Comparison of ENCODE assay signal across 12 cellular contexts in genomic region chr1:23865543-23865930, GRCh38. TPM values are rescaled to one million over a fixed set of nuclear protein-coding genes. Genes with fewer than 3 reads are reported as not detected.
A peak's percentile ranks its signal among the peaks of the same experiment; 100 is the strongest.
DNase-seq lines count a peak whose midpoint lies in the region; ATAC-seq and TF ChIP-seq lines count a peak whose summit lies in the region.
"Had no signal": no experiment of that assay in that cellular context is flagged by ENCODE, and none has a peak within 500 bp of the region (broad histone marks: within the 10 kb centered on the region; RNA-seq: fewer than 3 reads in every experiment).

No MANE protein-coding gene starts in this region.

- TF ChIP-seq POLR2A in body of pancreas (IDR thresholded peaks at IDR 0.05) = no peak

- H3K4me3 Mint-ChIP-seq in nephron = peak overlapping the region; percentile 50 to 80 (median 56)
- H3K4me3 Mint-ChIP-seq: central memory CD8-positive, alpha-beta T cell had no signal

- peak; percentile 49 for DNase-seq in DMS79 treated with DMSO at 0.1 percent for 48 hours (lab: John Stamatoyannopoulos, UW)
- peak; percentile 46 to 51 for DNase-seq in Kasumi-1 (lab: John Stamatoyannopoulos, UW)
- peak in 3 of 4 donors; percentile 9 to 58 (median 13) for DNase-seq in body of pancreas
- DNase-seq in occipital lobe (lab: John Stamatoyannopoulos, UW) = no peak
- no peak for DNase-seq in SK-N-DZ (ENCODE audit: low spot score)
- no peak for DNase-seq in NCI-H1436 (lab: John Stamatoyannopoulos, UW)
- DNase-seq: NCI-H2029, testis, WERI-Rb-1 had no signal

- no peaks in the 10 kb centered on the region for H3K27me3 ChIP-seq in body of pancreas
- H3K27me3 ChIP-seq: testis had no signal

- H3K36me3 Mint-ChIP-seq in nephron (ENCODE audit: low read depth) = peaks cover 19% of the 10 kb centered on the region

- peaks cover 21% of the 10 kb centered on the region for H3K4me1 Mint-ChIP-seq in nephron

- H3K4me3 ChIP-seq in body of pancreas = no peak overlapping the region
- H3K4me3 ChIP-seq: testis had no signal

- H3K9me3 Mint-ChIP-seq in nephron = no peaks in the 10 kb centered on the region
- H3K9me3 Mint-ChIP-seq: central memory CD8-positive, alpha-beta T cell had no signal

- ATAC-seq in body of pancreas (no peak), HG03108 (IDR thresholded peaks at IDR 0.05; ENCODE audit: unreplicated experiment) (no peak)

- peaks cover 0 to 7% of the 10 kb centered on the region in 2 donors for H3K36me3 ChIP-seq in body of pancreas (replicated peaks in 1 of 2; ENCODE audit: insufficient read depth in 1 of 2, low read depth in 2 of 2)

- 88 to 89% methylated on average over 4 of the region's 4 CpGs for WGBS in body of pancreas, 2 donors

- intact Hi-C loops in body of pancreas (cut with DNase I) = no loop called here

- no peak overlapping the region for H3K27ac ChIP-seq in body of pancreas
- H3K27ac ChIP-seq: testis, WERI-Rb-1 had no signal

- no peak for TF ChIP-seq CTCF in body of pancreas (IDR thresholded peaks at IDR 0.05)
- no peak for TF ChIP-seq CTCF in nephron (IDR thresholded peaks at IDR 0.05; ENCODE audit: unreplicated experiment in 3 of 3)

- no peaks in the 10 kb centered on the region for H3K9me3 ChIP-seq in body of pancreas
- H3K9me3 ChIP-seq: testis had no signal

- H3K4me1 ChIP-seq in body of pancreas = peaks cover 30% of the 10 kb centered on the region
- H3K4me1 ChIP-seq: testis had no signal

- no peak overlapping the region for H3K27ac Mint-ChIP-seq in nephron

- H3K27me3 Mint-ChIP-seq in nephron (ENCODE audit: low read depth) = peaks cover 39% of the 10 kb centered on the region
- H3K27me3 Mint-ChIP-seq: central memory CD8-positive, alpha-beta T cell had no signal

RNA-seq across cellular contexts. Expression of gene FUCA1, which starts 2.6 kb away (rescaled TPM):
- total RNA-seq in body of pancreas (10 to 100 TPM; 21.3 to 27.0 TPM), occipital lobe (19.0 TPM)
- polyA plus RNA-seq in SK-N-DZ (2014; cell fraction: cytosol; rRNA removed) = 3.7 and 4.1 TPM in 2 replicates
- 1.8 and 2.4 TPM in 2 replicates for polyA plus RNA-seq in SK-N-DZ (2014; cell fraction: nucleus; rRNA removed)

RNA-seq across cellular contexts. Expression of gene HMGCL, which starts 40.3 kb away (rescaled TPM):
- 10 to 100 TPM; 18.9 to 21.1 TPM for total RNA-seq in body of pancreas
- total RNA-seq in occipital lobe = 13.7 TPM
- 13.1 and 17.3 TPM in 2 replicates for polyA plus RNA-seq in SK-N-DZ (2014; cell fraction: cytosol; rRNA removed)
- 9.5 and 13.6 TPM in 2 replicates for polyA plus RNA-seq in SK-N-DZ (2014; cell fraction: nucleus; rRNA removed)

RNA-seq across cellular contexts. Expression of gene CNR2, which starts 47.6 kb away (rescaled TPM):
- not detected for total RNA-seq in body of pancreas
- total RNA-seq in occipital lobe = not detected
- not detected in 2 replicates for polyA plus RNA-seq in SK-N-DZ (2014; cell fraction: cytosol; rRNA removed)
- polyA plus RNA-seq in SK-N-DZ (2014; cell fraction: nucleus; rRNA removed) = not detected in 2 replicates

Comparison
In these comparisons a context has a peak if more than half of its experiments do, and no peak if none do; other contexts are left out.
1. DNase-seq: peak in DMS79 treated with DMSO at 0.1 percent for 48 hours (single experiment), Kasumi-1 (2 of 2) and body of pancreas (3 of 4); none in occipital lobe (single experiment), SK-N-DZ (single experiment) and NCI-H1436 (single experiment).